In the genomic region with DNA sequence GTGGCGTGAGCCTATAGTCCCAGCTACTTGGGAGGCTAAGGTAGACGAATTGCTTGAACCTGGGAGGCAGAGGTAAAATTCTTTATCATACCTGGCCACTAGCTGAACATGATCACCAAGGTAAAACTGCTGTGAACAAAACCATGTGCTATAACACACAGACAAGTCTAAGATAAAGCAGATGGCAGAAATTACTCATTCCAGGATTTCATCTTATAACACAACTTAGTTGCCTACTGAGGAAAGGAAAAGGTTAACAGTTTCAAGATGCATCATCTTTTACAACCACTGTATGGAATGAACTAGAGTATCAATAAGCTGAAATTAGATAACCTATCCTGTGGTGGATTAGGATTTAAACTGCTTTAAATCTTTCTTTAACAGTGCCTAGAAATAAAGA, we compare ENCODE assay signal across 13 cellular contexts. TPM values are rescaled to one million over a fixed set of nuclear protein-coding genes. Genes with fewer than 3 reads are reported as not detected.
A peak's percentile ranks its signal among the peaks of the same experiment; 100 is the strongest.
DNase-seq lines count a peak whose midpoint lies in the region; ATAC-seq and TF ChIP-seq lines count a peak whose summit lies in the region.
"Had no signal": no experiment of that assay in that cellular context is flagged by ENCODE, and none has a peak within 500 bp of the region (broad histone marks: within the 10 kb centered on the region; RNA-seq: fewer than 3 reads in every experiment).

No MANE protein-coding gene starts in this region.

- no peaks in the 10 kb centered on the region for H3K27me3 Mint-ChIP-seq in activated T-cell treated with anti-CD3 and anti-CD28 coated beads, Interleukin-2, amount 50 U/mL, for 4 hours (ENCODE audit: low read depth)
- H3K27me3 Mint-ChIP-seq in osteocyte (ENCODE audit: unreplicated experiment): no peaks in the 10 kb centered on the region

- H3K9me3 Mint-ChIP-seq in activated T-cell treated with anti-CD3 and anti-CD28 coated beads, Interleukin-2, amount 50 U/mL, for 4 hours: no peaks in the 10 kb centered on the region
- no peaks in the 10 kb centered on the region for H3K9me3 Mint-ChIP-seq in osteocyte (ENCODE audit: unreplicated experiment)

- no peak for DNase-seq in activated T-cell treated with anti-CD3 and anti-CD28 coated beads, Interleukin-2, amount 50 U/mL, for 4 hours
- DNase-seq in activated T-cell treated with anti-CD3 and anti-CD28 coated beads for 4 hours (no peak), nucleus accumbens (lab: John Stamatoyannopoulos, UW) (no peak), inferior parietal cortex (ENCODE audit: extremely low spot score) (no peak), osteocyte (ENCODE audit: extremely low spot score, unreplicated experiment) (no peak)
- DNase-seq in stimulated activated naive CD8-positive, alpha-beta T cell treated with anti-CD3 and anti-CD28 coated beads, Interleukin-15, Interleukin-2, amounts not matched to agents 100 U/mL and 50 U/mL, for 24 hours: no peak
- DNase-seq: foreskin fibroblast, mesenchymal stem cell, NCI-H187 treated with DMSO at 0.1 percent for 48 hours, occipital lobe, SHP77 had no signal

- H3K27ac Mint-ChIP-seq in osteocyte (ENCODE audit: unreplicated experiment): no peak overlapping the region

- H3K4me3 Mint-ChIP-seq in activated T-cell treated with anti-CD3 and anti-CD28 coated beads, Interleukin-2, amount 50 U/mL, for 4 hours: no peak overlapping the region
- H3K4me3 Mint-ChIP-seq in osteocyte (ENCODE audit: unreplicated experiment): no peak overlapping the region

- ATAC-seq in activated T-cell treated with anti-CD3 and anti-CD28 coated beads, Interleukin-2, amount 50 U/mL, for 4 hours: peak; percentile 95 to 96
- ATAC-seq in HG02642 (IDR thresholded peaks at IDR 0.05; ENCODE audit: poor library complexity, unreplicated experiment) (peak; percentile 70), HG03442 (IDR thresholded peaks at IDR 0.05; ENCODE audit: unreplicated experiment) (peak; percentile 85)
- ATAC-seq in stimulated activated naive CD8-positive, alpha-beta T cell treated with anti-CD3 and anti-CD28 coated beads, Interleukin-15, Interleukin-2, amounts not matched to agents 100 U/mL and 50 U/mL, for 24 hours: peak; percentile 97

- TF ChIP-seq CTCF in osteocyte (IDR thresholded peaks at IDR 0.05): no peak

- peaks cover 53% of the 10 kb centered on the region for H3K4me1 Mint-ChIP-seq in activated T-cell treated with anti-CD3 and anti-CD28 coated beads, Interleukin-2, amount 50 U/mL, for 4 hours (ENCODE audit: low read depth)
- peaks cover 16% of the 10 kb centered on the region for H3K4me1 Mint-ChIP-seq in osteocyte (ENCODE audit: unreplicated experiment)

- peaks cover 16% of the 10 kb centered on the region for H3K36me3 Mint-ChIP-seq in activated T-cell treated with anti-CD3 and anti-CD28 coated beads, Interleukin-2, amount 50 U/mL, for 4 hours (ENCODE audit: insufficient read depth)
- no peaks in the 10 kb centered on the region for H3K36me3 Mint-ChIP-seq in osteocyte (ENCODE audit: unreplicated experiment)

RNA-seq across cellular contexts. Expression of a gene that starts 8.3 kb away (rescaled TPM):
- total RNA-seq in activated T-cell treated with anti-CD3 and anti-CD28 coated beads, Interleukin-2, amount 50 U/mL, for 4 hours: 10 to 100 TPM; 68.7 to 83.1 (median 81.2) TPM
- total RNA-seq in osteocyte: 41.6 and 46.5 TPM in 2 replicates
